Comparison of ENCODE assay signal across 1 cellular context in genomic region chr5:82623094-82623514, GRCh38.
A peak's percentile ranks its signal among the peaks of the same experiment; 100 is the strongest.
TF ChIP-seq lines count a peak whose summit lies in the region.

No MANE protein-coding gene starts in this region.

TF ChIP-seq in HepG2, 621 proteins besides CTCF, POLR2A, EP300 and RAD21 (continued from another document and continues in another):
- TF ChIP-seq ZGPAT (CRISPR knock-in tag; IDR thresholded peaks at IDR 0.05) (peak; percentile 69), ZNF616 (CRISPR knock-in tag; IDR thresholded peaks at IDR 0.05; ENCODE audit: low read depth) (no peak), TBX2 (CRISPR knock-in tag; IDR thresholded peaks at IDR 0.05; ENCODE audit: borderline replicate concordance) (peak; percentile 42; the same call in 1 of the 2 replicates), HMGXB4 (CRISPR knock-in tag; IDR thresholded peaks at IDR 0.05; ENCODE audit: borderline replicate concordance in 1 of 2, low read depth in 1 of 2) (peak in 1 of 2 experiments; percentile 22; a peak in 1 of 4 replicates), AFF4 (CRISPR knock-in tag; IDR thresholded peaks at IDR 0.05) (no peak), SAP130 (CRISPR knock-in tag; IDR thresholded peaks at IDR 0.05; ENCODE audit: low read depth) (0 out of 2 replicates have a peak, but pooled peaks have one; percentile 36), NCOA2 (CRISPR knock-in tag; IDR thresholded peaks at IDR 0.05) (peak; percentile 75), SOX13 (IDR thresholded peaks at IDR 0.05) (no peak), SOX13 (CRISPR knock-in tag; conservative IDR thresholded peaks at IDR 0.05 in 1 of 2, IDR thresholded peaks at IDR 0.05 in 1 of 2) (peak in 1 of 2 experiments; percentile 64; a peak in 1 of 4 replicates), SOX5 (CRISPR knock-in tag; IDR thresholded peaks at IDR 0.05; ENCODE audit: borderline replicate concordance) (peak; percentile 49; the same call in 1 of the 2 replicates), POGZ (CRISPR knock-in tag; IDR thresholded peaks at IDR 0.05) (peak; percentile 88), ZNF768 (CRISPR knock-in tag; IDR thresholded peaks at IDR 0.05) (no peak), ZNF12 (CRISPR knock-in tag; IDR thresholded peaks at IDR 0.05) (0 out of 2 replicates have a peak, but pooled peaks have one; percentile 23), PHF8 (CRISPR knock-in tag; IDR thresholded peaks at IDR 0.05) (0 out of 2 replicates have a peak, but pooled peaks have one; percentile 29), TRIM24 (CRISPR knock-in tag; IDR thresholded peaks at IDR 0.05) (no peak), THAP11 (CRISPR knock-in tag; IDR thresholded peaks at IDR 0.05) (peak; percentile 42; the same call in 1 of the 2 replicates), MYC (CRISPR knock-in tag; IDR thresholded peaks at IDR 0.05; ENCODE audit: borderline replicate concordance) (no peak), KDM6A (CRISPR knock-in tag; IDR thresholded peaks at IDR 0.05; ENCODE audit: low read depth) (peak; percentile 74; the same call in 1 of the 2 replicates), ZFP36L2 (CRISPR knock-in tag; IDR thresholded peaks at IDR 0.05) (no peak), RXRB (CRISPR knock-in tag; IDR thresholded peaks at IDR 0.05; ENCODE audit: borderline replicate concordance) (peak; percentile 47; the same call in 1 of the 2 replicates), KMT2B (CRISPR knock-in tag; IDR thresholded peaks at IDR 0.05) (peak; percentile 52; the same call in 1 of the 2 replicates), KAT8 (CRISPR knock-in tag; IDR thresholded peaks at IDR 0.05) (0 out of 2 replicates have a peak, but pooled peaks have one; percentile 54), JUND (CRISPR knock-in tag; IDR thresholded peaks at IDR 0.05) (no peak), ZNF142 (CRISPR knock-in tag; IDR thresholded peaks at IDR 0.05) (0 out of 2 replicates have a peak, but pooled peaks have one; percentile 25), HNF4A (CRISPR knock-in tag; IDR thresholded peaks at IDR 0.05) (peak; percentile 92), ZFX (CRISPR knock-in tag; IDR thresholded peaks at IDR 0.05; ENCODE audit: low read depth) (peak; percentile 74), ZMYM2 (CRISPR knock-in tag; IDR thresholded peaks at IDR 0.05) (peak; percentile 59), ARID5B (CRISPR knock-in tag; IDR thresholded peaks at IDR 0.05) (peak; percentile 76), PHF21A (CRISPR knock-in tag; IDR thresholded peaks at IDR 0.05) (no peak; the same call in 1 of the 2 replicates), ZNF839 (CRISPR knock-in tag; IDR thresholded peaks at IDR 0.05; ENCODE audit: borderline replicate concordance) (no peak), MIER3 (CRISPR knock-in tag; IDR thresholded peaks at IDR 0.05; ENCODE audit: borderline replicate concordance) (peak; percentile 16; the same call in 1 of the 2 replicates), ISX (CRISPR knock-in tag; conservative IDR thresholded peaks at IDR 0.05) (no peak), SALL1 (CRISPR knock-in tag; IDR thresholded peaks at IDR 0.05) (peak; percentile 42; the same call in 1 of the 2 replicates), ZBTB26 (CRISPR knock-in tag; IDR thresholded peaks at IDR 0.05; ENCODE audit: borderline replicate concordance) (peak; percentile 83; the same call in 1 of the 2 replicates), ZXDC (CRISPR knock-in tag; IDR thresholded peaks at IDR 0.05) (no peak), NRL (CRISPR knock-in tag; IDR thresholded peaks at IDR 0.05; ENCODE audit: borderline replicate concordance) (no peak), FOSL2 (CRISPR knock-in tag; IDR thresholded peaks at IDR 0.05) (0 out of 2 replicates have a peak, but pooled peaks have one; percentile 12), ZNF326 (CRISPR knock-in tag; IDR thresholded peaks at IDR 0.05; ENCODE audit: borderline replicate concordance) (no peak)
